8 cellular contexts compared by ENCODE assay signal in the genomic region with DNA sequence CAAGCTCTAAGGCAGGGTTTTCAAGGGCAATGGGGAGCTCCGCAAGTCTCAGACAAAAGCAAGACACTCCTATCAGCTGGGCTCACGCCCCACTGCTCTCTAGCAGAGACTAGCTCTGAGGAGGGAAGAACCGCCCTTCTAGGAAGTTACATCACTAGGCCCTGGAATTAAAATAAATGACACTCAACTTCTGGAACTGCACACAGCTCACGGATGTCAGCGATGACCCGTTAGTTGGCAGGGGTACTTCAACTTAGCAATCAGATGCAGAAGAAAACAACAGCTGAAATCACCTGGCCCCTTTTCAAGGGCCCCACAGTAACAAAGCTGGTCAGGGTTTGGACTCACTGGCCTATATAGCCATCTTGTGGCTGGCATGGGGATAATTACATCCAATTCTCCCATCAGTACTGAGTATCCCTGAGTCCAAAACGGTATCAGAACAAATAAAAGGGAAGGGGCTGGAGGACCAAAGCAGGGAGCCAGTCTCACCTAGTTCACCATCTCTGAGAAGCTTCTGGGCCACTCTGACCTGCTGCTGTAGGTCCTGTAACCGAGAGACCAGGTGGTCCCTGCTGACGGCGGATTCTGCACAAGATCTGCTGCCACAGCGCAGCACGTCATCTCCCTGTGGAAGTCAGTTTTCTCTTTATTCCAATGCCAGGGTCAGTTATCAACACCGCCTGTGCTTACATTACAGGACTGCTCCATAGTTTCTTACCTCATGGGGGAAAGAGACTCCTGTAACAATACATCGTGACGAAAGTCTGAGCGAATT. TPM values are rescaled to one million over a fixed set of nuclear protein-coding genes. Genes with fewer than 3 reads are reported as not detected.
DNase-seq lines count a peak whose midpoint lies in the region; ATAC-seq and TF ChIP-seq lines count a peak whose summit lies in the region.

No MANE protein-coding gene starts in this region.

- peak; percentile 78 to 85 (median 84) for ATAC-seq in heart right ventricle
- no peak for ATAC-seq in HG03354 (IDR thresholded peaks at IDR 0.05; ENCODE audit: poor library complexity, severe bottlenecking, unreplicated experiment)

- H3K9me3 ChIP-seq in heart right ventricle: no peaks in the 10 kb centered on the region
- no peaks in the 10 kb centered on the region for H3K9me3 ChIP-seq in HAP-1

- H3K27ac ChIP-seq in adipose tissue (ENCODE audit: low read depth, low read length) (peak overlapping the region; percentile 99), heart right ventricle (peak overlapping the region; percentile 89 to 95 (median 93))

- 43 to 61% (median 46%) methylated on average over 16 of the region's 16 CpGs for WGBS in adipose tissue, 3 donors
- 48 to 52% methylated on average over 16 of the region's 16 CpGs for WGBS in heart right ventricle, 2 donors

- H3K4me1 ChIP-seq in heart right ventricle (peaks cover 21 to 92% (median 61%) of the 10 kb centered on the region in 9 donors), HAP-1 (no peaks in the 10 kb centered on the region)

- H3K27me3 ChIP-seq in heart right ventricle (no peaks in the 10 kb centered on the region), HAP-1 (ENCODE audit: low read depth) (no peaks in the 10 kb centered on the region)

- in situ Hi-C loops in HAP-1 (cut with MboI; ENCODE audit: low sequenced_read_pairs): no loop called here

- H3K36me3 ChIP-seq in heart right ventricle: peaks cover 0 to 51% (median 9%) of the 10 kb centered on the region in 9 donors
- peaks cover 36% of the 10 kb centered on the region for H3K36me3 ChIP-seq in HAP-1 (replicated peaks)

- H3K4me3 ChIP-seq in heart right ventricle (peak overlapping the region in 6 of 10 donors; percentile 2 to 27 (median 12)), HAP-1 (no peak overlapping the region)

- DNase-seq in ELF-1 (ENCODE audit: low read depth, low spot score): peak; percentile 57
- DNase-seq in LHCN-M2 (ENCODE audit: low read depth): peak; percentile 99
- peak; percentile 68 to 87 for DNase-seq in heart right ventricle
- peak; percentile 51 for DNase-seq in retina
- DNase-seq in activated CD8-positive, alpha-beta memory T cell treated with anti-CD3 and anti-CD28 coated beads, Interleukin-2, amount 50 U/mL, for 48 hours: no peak
- DNase-seq in HAP-1 (ENCODE audit: low spot score in 2 of 2): no peak

- TF ChIP-seq CTCF in heart right ventricle (IDR thresholded peaks at IDR 0.05): peak; percentile 37 to 82 (median 70)

- intact Hi-C loops in heart right ventricle (cut with DNase I): loop anchor here in 9 of 10 donors (2.0 to 10.0 kb wide), 11 partner anchors 57 to 209 kb away; partner anchors contain the start of genes WDR81 (in 2 of the 9), PRPF8 (in 1 of the 9) and TLCD2 (in 1 of the 9)

RNA-seq across cellular contexts. Expression of gene SERPINF1, which starts 22.2 kb away (rescaled TPM):
- total RNA-seq in LHCN-M2 (2014; rRNA removed) (424 and 815 TPM in 2 replicates), heart right ventricle (100 to 1,000 TPM in 4 of 10 donors, 10 to 100 TPM in 6; 26.2 to 185 (median 89.1) TPM)
- polyA plus RNA-seq in LHCN-M2 (2012): 67.8 TPM
- polyA plus RNA-seq in adipose tissue (1,000 to 10,000 TPM in 2 of 3 donors, 100 to 1,000 TPM in 1; 140 to 1,175 (median 1,133) TPM), heart right ventricle (100 to 1,000 TPM; 181 to 247 TPM)

RNA-seq across cellular contexts. Expression of gene SERPINF2, which starts 41.4 kb away (rescaled TPM):
- total RNA-seq in LHCN-M2 (2014; rRNA removed) (0.13 and 0.40 TPM in 2 replicates), heart right ventricle (1 to 10 TPM in 3 of 10 donors, under 1 TPM in 5, not detected in 2; 0.18 to 1.3 (median 0.41) TPM)
- polyA plus RNA-seq in LHCN-M2 (2012): 0.22 TPM
- polyA plus RNA-seq in adipose tissue (10 to 100 TPM in 2 of 3 donors, 1 to 10 TPM in 1; 8.9 to 15.7 (median 11.9) TPM), heart right ventricle (1 to 10 TPM; 2.0 to 2.8 TPM)

RNA-seq across cellular contexts. Expression of gene SMYD4, which starts 45.7 kb away (rescaled TPM):
- total RNA-seq in LHCN-M2 (2014; rRNA removed) (10.6 and 13.3 TPM in 2 replicates), heart right ventricle (10 to 100 TPM in 4 of 10 donors, 1 to 10 TPM in 6; 7.2 to 13.5 (median 9.3) TPM)
- 7.3 TPM for polyA plus RNA-seq in LHCN-M2 (2012)
- polyA plus RNA-seq in adipose tissue (10 to 100 TPM in 1 of 3 donors, 1 to 10 TPM in 2; 4.8 to 12.8 (median 8.3) TPM), heart right ventricle (1 to 10 TPM; 4.6 to 6.9 TPM)

RNA-seq across cellular contexts. Expression of gene RPA1, which starts 45.8 kb away (rescaled TPM):
- total RNA-seq in LHCN-M2 (2014; rRNA removed): 19.3 and 28.1 TPM in 2 replicates
- polyA plus RNA-seq in LHCN-M2 (2012): 57.9 TPM
- 10 to 100 TPM; 17.1 to 25.8 (median 23.6) TPM for polyA plus RNA-seq in adipose tissue
- 10 to 100 TPM; 51.1 to 96.6 (median 75.4) TPM for total RNA-seq in heart right ventricle
- polyA plus RNA-seq in heart right ventricle: 10 to 100 TPM in 1 of 2 donors, 1 to 10 TPM in 1; 7.2 to 32.3 TPM

RNA-seq across cellular contexts. Expression of gene WDR81, which starts 59.5 kb away (rescaled TPM):
- total RNA-seq in LHCN-M2 (2014; rRNA removed) (48.6 and 56.7 TPM in 2 replicates), heart right ventricle (10 to 100 TPM in 4 of 10 donors, 1 to 10 TPM in 6; 7.7 to 16.9 (median 9.2) TPM)
- polyA plus RNA-seq in LHCN-M2 (2012): 20.6 TPM
- polyA plus RNA-seq in adipose tissue (10 to 100 TPM; 11.8 to 24.5 (median 24.0) TPM), heart right ventricle (10 to 100 TPM in 1 of 2 donors, 1 to 10 TPM in 1; 8.5 to 14.9 TPM)

Comparison
In these comparisons a context has a peak if more than half of its experiments do, and no peak if none do; other contexts are left out.
1. DNase-seq: peak in ELF-1 (single experiment), LHCN-M2 (single experiment), heart right ventricle (2 of 2) and retina (single experiment); none in activated CD8-positive, alpha-beta memory T cell treated with anti-CD3 and anti-CD28 coated beads, Interleukin-2, amount 50 U/mL, for 48 hours (single experiment) and HAP-1 (0 of 2).